10 cellular contexts compared by ENCODE assay signal in the genomic region with DNA sequence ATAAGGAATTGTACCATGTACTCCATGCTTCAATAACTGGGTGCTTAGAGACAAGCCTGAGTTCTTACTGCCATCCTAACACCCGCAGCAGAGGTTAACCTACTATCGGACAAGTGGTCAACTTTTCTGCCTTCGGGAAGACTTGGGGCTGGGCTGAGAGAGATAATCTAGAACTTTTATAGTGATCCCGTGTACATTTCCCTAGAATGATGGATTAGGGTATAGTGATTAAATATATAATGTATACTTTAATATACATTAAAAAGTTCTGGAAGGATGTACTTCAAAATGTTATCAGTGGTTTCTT. TPM values are rescaled to one million over a fixed set of nuclear protein-coding genes. Genes with fewer than 3 reads are reported as not detected.
DNase-seq lines count a peak whose midpoint lies in the region; ATAC-seq and TF ChIP-seq lines count a peak whose summit lies in the region.
"Had no signal": no experiment of that assay in that cellular context is flagged by ENCODE, and none has a peak within 500 bp of the region (broad histone marks: within the 10 kb centered on the region; RNA-seq: fewer than 3 reads in every experiment).

No MANE protein-coding gene starts in this region.

- TF ChIP-seq POLR2A in breast epithelium (IDR thresholded peaks at IDR 0.05): no peak

- ATAC-seq in HG02943 (IDR thresholded peaks at IDR 0.05; ENCODE audit: low read depth, unreplicated experiment) (peak; percentile 5), GM18502 (IDR thresholded peaks at IDR 0.05; ENCODE audit: poor library complexity, unreplicated experiment) (no peak), HG03521 (IDR thresholded peaks at IDR 0.05; ENCODE audit: unreplicated experiment) (no peak)

- H3K36me3 ChIP-seq in ACC112 (ENCODE audit: insufficient read depth, low read length): no peaks in the 10 kb centered on the region
- no peaks in the 10 kb centered on the region for H3K36me3 ChIP-seq in breast epithelium
- no peaks in the 10 kb centered on the region for H3K36me3 ChIP-seq in mucosa of rectum (ENCODE audit: control insufficient read depth in 2 of 2, insufficient read depth in 2 of 2, low read length in 2 of 2)

- H3K9ac ChIP-seq in mucosa of rectum (ENCODE audit: low read depth in 1 of 2, low read length in 2 of 2): peak overlapping the region; percentile 79 to 84

- H3K4me1 ChIP-seq in ACC112 (ENCODE audit: control insufficient read depth, insufficient read depth, low read length, unreplicated experiment): peaks cover 13% of the 10 kb centered on the region
- no peaks in the 10 kb centered on the region for H3K4me1 ChIP-seq in breast epithelium
- H3K4me1 ChIP-seq in mucosa of rectum (ENCODE audit: control insufficient read depth in 2 of 2, insufficient read depth in 2 of 2, low read length in 2 of 2): peaks cover 7 to 12% of the 10 kb centered on the region in 2 donors

- H3K27ac ChIP-seq in ACC112 (ENCODE audit: low read depth, low read length) (peak overlapping the region; percentile 97), breast epithelium (peak overlapping the region; percentile 90 to 94), mucosa of rectum (ENCODE audit: low read depth in 2 of 2, low read length in 2 of 2) (peak overlapping the region; percentile 93 to 98)

- H3K4me3 ChIP-seq in ACC112 (ENCODE audit: low read depth, low read length): peak overlapping the region; percentile 81
- H3K4me3 ChIP-seq in breast epithelium: peak overlapping the region; percentile 50 to 64 (median 63)
- H3K4me3 ChIP-seq in mucosa of rectum (ENCODE audit: low read length in 2 of 2): peak overlapping the region; percentile 59 to 87

- H2AFZ ChIP-seq in ACC112 (ENCODE audit: low read length, unreplicated experiment): peak overlapping the region; percentile 76

- DNase-seq in breast epithelium (ENCODE audit: low spot score in 2 of 2): no peak
- DNase-seq in NCI-H1436 treated with DMSO at 0.1 percent for 48 hours (lab: John Stamatoyannopoulos, UW): no peak
- DNase-seq in HK-2 (ENCODE audit: unreplicated experiment): no peak

- no peaks in the 10 kb centered on the region for H3K79me2 ChIP-seq in ACC112 (ENCODE audit: control insufficient read depth, insufficient read depth, low read length, unreplicated experiment)

- intact Hi-C loops in breast epithelium (cut with DNase I; ENCODE audit: low total_unique reads): loop anchor here (5.0 kb wide), 1 partner anchor 469 kb away; no protein-coding TSS in a partner anchor

- no peaks in the 10 kb centered on the region for H3K27me3 ChIP-seq in ACC112 (ENCODE audit: insufficient read depth, low read length)
- no peaks in the 10 kb centered on the region for H3K27me3 ChIP-seq in breast epithelium
- no peaks in the 10 kb centered on the region for H3K27me3 ChIP-seq in mucosa of rectum (ENCODE audit: control insufficient read depth in 2 of 2, insufficient read depth in 2 of 2, low read length in 2 of 2)

- no peaks in the 10 kb centered on the region for H3K9me3 ChIP-seq in breast epithelium
- no peaks in the 10 kb centered on the region for H3K9me3 ChIP-seq in mucosa of rectum (ENCODE audit: control insufficient read depth in 2 of 2, low read length in 2 of 2)

- TF ChIP-seq CTCF in breast epithelium (IDR thresholded peaks at IDR 0.05): no peak

RNA-seq across cellular contexts. Expression of gene HNRNPF, which starts 12.2 kb away (rescaled TPM):
- total RNA-seq in breast epithelium: 100 to 1,000 TPM; 175 to 213 (median 207) TPM

RNA-seq across cellular contexts. Expression of gene ZNF487, which starts 15.8 kb away (rescaled TPM):
- total RNA-seq in breast epithelium: 10 to 100 TPM in 2 of 3 donors, 1 to 10 TPM in 1; 8.5 to 16.4 (median 12.8) TPM

RNA-seq across cellular contexts. Expression of gene FXYD4, which starts 49.7 kb away (rescaled TPM):
- not detected for total RNA-seq in breast epithelium
- total RNA-seq: posterior vena cava, SK-MEL-5 had no signal
